ENCODE assay signal across 27 cellular contexts in genomic region chr5:61477788-61478187, GRCh38.
"Had no signal": no experiment of that assay in that cellular context is flagged by ENCODE, and none has a peak within 500 bp of the region (broad histone marks: within the 10 kb centered on the region; RNA-seq: fewer than 3 reads in every experiment).

No MANE protein-coding gene starts in this region.

- H3K4me3 ChIP-seq: hepatocyte, lung, right atrium auricular region, sigmoid colon, skin epidermis, testis, tibial nerve, upper lobe of right lung, vagina had no signal

- H3K4me1 Mint-ChIP-seq: stimulated activated naive CD8-positive, alpha-beta T cell treated with anti-CD3 and anti-CD28 coated beads, Interleukin-15, amount 100 ng/mL, for 72 hours had no signal

- H3K36me3 ChIP-seq: neutrophil, right atrium auricular region, sigmoid colon, tibial nerve, upper lobe of right lung, vagina had no signal

- H3K27ac ChIP-seq: foreskin keratinocyte, hepatocyte, neutrophil, right atrium auricular region, sigmoid colon, skin epidermis, testis, tibial nerve, upper lobe of right lung, vagina had no signal

- H3K27ac Mint-ChIP-seq: dendritic cell treated with granulocyte-macrophage colony-stimulating factor and Interleukin-4, amounts not matched to agents 40 ng/mL and 50 ng/mL, for 4 days; naive B cell; nephron progenitor cell; stimulated activated naive B cell treated with anti-CD40 and anti-IgM and Interleukin-4, amounts not matched to agents 10 μg/mL and 1 μg/mL and 100 μg/mL, for 72 hours had no signal

- H3K27me3 ChIP-seq: foreskin keratinocyte, hepatocyte, neutrophil, right atrium auricular region, sigmoid colon, testis, tibial nerve, upper lobe of right lung, vagina had no signal

- H3K27me3 Mint-ChIP-seq: dendritic cell treated with granulocyte-macrophage colony-stimulating factor and Interleukin-4, amounts not matched to agents 40 ng/mL and 50 ng/mL, for 4 days; naive B cell; stimulated activated naive B cell treated with anti-CD40 and anti-IgM and Interleukin-4, amounts not matched to agents 10 μg/mL and 1 μg/mL and 100 μg/mL, for 72 hours; stimulated activated naive CD8-positive, alpha-beta T cell treated with anti-CD3 and anti-CD28 coated beads, Interleukin-15, amount 100 ng/mL, for 72 hours had no signal

- H3K9me3 Mint-ChIP-seq: dendritic cell treated with granulocyte-macrophage colony-stimulating factor and Interleukin-4, amounts not matched to agents 40 ng/mL and 50 ng/mL, for 4 days; naive B cell; nephron progenitor cell; stimulated activated naive B cell treated with anti-CD40 and anti-IgM and Interleukin-4, amounts not matched to agents 10 μg/mL and 1 μg/mL and 100 μg/mL, for 72 hours; stimulated activated naive CD8-positive, alpha-beta T cell treated with anti-CD3 and anti-CD28 coated beads, Interleukin-15, amount 100 ng/mL, for 72 hours had no signal

- H3K4me2 ChIP-seq: hepatocyte had no signal

- DNase-seq: erythroblast; foreskin keratinocyte; head of caudate nucleus; kidney; left cardiac atrium; left ventricle myocardium superior; mesenchymal stem cell; midbrain; naive B cell; nephron progenitor cell; posterior cingulate gyrus; sigmoid colon; stimulated activated CD4-positive, alpha-beta T cell treated with anti-CD3 and anti-CD28 coated beads, Interleukin-2, amount 100 ng/mL, for 24 hours; stimulated activated CD4-positive, alpha-beta T cell treated with anti-CD3 and anti-CD28 coated beads, Interleukin-4, amount 100 ng/mL, for 4 hours; stimulated activated naive B cell treated with anti-CD40 and anti-IgM and Interleukin-4, amounts not matched to agents 10 μg/mL and 1 μg/mL and 100 μg/mL, for 72 hours; stimulated activated naive CD8-positive, alpha-beta T cell treated with anti-CD3 and anti-CD28 coated beads, Interleukin-15, amount 100 ng/mL, for 72 hours; testis; upper lobe of right lung had no signal

- H3K4me1 ChIP-seq: foreskin keratinocyte, right atrium auricular region, testis, upper lobe of right lung, vagina had no signal

- ATAC-seq: foreskin keratinocyte; left cardiac atrium; left ventricle myocardium superior; stimulated activated naive B cell treated with anti-CD40 and anti-IgM and Interleukin-4, amounts not matched to agents 10 μg/mL and 1 μg/mL and 100 μg/mL, for 72 hours; stimulated activated naive CD8-positive, alpha-beta T cell treated with anti-CD3 and anti-CD28 coated beads, Interleukin-15, amount 100 ng/mL, for 72 hours; upper lobe of right lung had no signal

- FAIRE-seq: endothelial cell of umbilical vein, kidney had no signal

- H3K9me3 ChIP-seq: neutrophil, right atrium auricular region, sigmoid colon, testis, tibial nerve, upper lobe of right lung, vagina had no signal

- H2AFZ ChIP-seq: hepatocyte had no signal

- H3K4me3 Mint-ChIP-seq: dendritic cell treated with granulocyte-macrophage colony-stimulating factor and Interleukin-4, amounts not matched to agents 40 ng/mL and 50 ng/mL, for 4 days; naive B cell; nephron progenitor cell; stimulated activated naive B cell treated with anti-CD40 and anti-IgM and Interleukin-4, amounts not matched to agents 10 μg/mL and 1 μg/mL and 100 μg/mL, for 72 hours; stimulated activated naive CD8-positive, alpha-beta T cell treated with anti-CD3 and anti-CD28 coated beads, Interleukin-15, amount 100 ng/mL, for 72 hours had no signal
